ENCODE assay signal across 8 cellular contexts in genomic region chr19:18436651-18437478, GRCh38. TPM values are rescaled to one million over a fixed set of nuclear protein-coding genes. Genes with fewer than 3 reads are reported as not detected.
DNase-seq lines count a peak whose midpoint lies in the region; ATAC-seq and TF ChIP-seq lines count a peak whose summit lies in the region.

No MANE protein-coding gene starts in this region.

- H3K27ac ChIP-seq in SU-DHL-6 (ENCODE audit: low read depth, low read length) (no peak overlapping the region), right atrium auricular region (peak overlapping the region; percentile 79 to 87)

- no peaks in the 10 kb centered on the region for H3K79me2 ChIP-seq in SU-DHL-6 (ENCODE audit: insufficient read depth, low read length)

- H3K4me3 ChIP-seq in LNCaP clone FGC (ENCODE audit: low read depth, low read length) (peak overlapping the region; percentile 23), SU-DHL-6 (ENCODE audit: insufficient read depth, low read length, poor library complexity, severe bottlenecking) (no peak overlapping the region), right atrium auricular region (peak overlapping the region; percentile 55 to 63), retinal pigment epithelial cell (ENCODE audit: low read length) (peak overlapping the region; percentile 67)

- H3K9ac ChIP-seq in SU-DHL-6 (ENCODE audit: low read length): no peak overlapping the region

- peaks cover 0 to 50% of the 10 kb centered on the region in 2 donors for H3K4me1 ChIP-seq in right atrium auricular region

- H3K9me3 ChIP-seq in SU-DHL-6 (ENCODE audit: insufficient read depth, low read length) (no peaks in the 10 kb centered on the region), right atrium auricular region (no peaks in the 10 kb centered on the region)

- H3K27ac Mint-ChIP-seq in activated naive CD4-positive, alpha-beta T cell treated with anti-CD3 and anti-CD28 coated beads, Interleukin-2, amount 50 U/mL, for 72 hours: peak overlapping the region; percentile 67 to 79

- H3K27me3 ChIP-seq in SU-DHL-6 (ENCODE audit: low read length): no peaks in the 10 kb centered on the region
- no peaks in the 10 kb centered on the region for H3K27me3 ChIP-seq in right atrium auricular region

- no peak overlapping the region for H2AFZ ChIP-seq in SU-DHL-6 (ENCODE audit: low read depth, low read length, severe bottlenecking)

- H3K36me3 ChIP-seq in SU-DHL-6 (ENCODE audit: low read length): no peaks in the 10 kb centered on the region
- no peaks in the 10 kb centered on the region for H3K36me3 ChIP-seq in right atrium auricular region

- no peaks in the 10 kb centered on the region for H4K20me1 ChIP-seq in SU-DHL-6 (ENCODE audit: low read depth, low read length)

- no peaks in the 10 kb centered on the region for H3K36me3 Mint-ChIP-seq in activated naive CD4-positive, alpha-beta T cell treated with anti-CD3 and anti-CD28 coated beads, Interleukin-2, amount 50 U/mL, for 72 hours

- ATAC-seq in GM19324 (IDR thresholded peaks at IDR 0.05; ENCODE audit: low FRiP score, unreplicated experiment) (peak; percentile 49), GM21576 (IDR thresholded peaks at IDR 0.05; ENCODE audit: unreplicated experiment) (no peak)
- peak; percentile 59 to 66 for ATAC-seq in activated naive CD4-positive, alpha-beta T cell treated with anti-CD3 and anti-CD28 coated beads, Interleukin-2, amount 50 U/mL, for 72 hours

- H3K9me3 Mint-ChIP-seq in activated naive CD4-positive, alpha-beta T cell treated with anti-CD3 and anti-CD28 coated beads, Interleukin-2, amount 50 U/mL, for 72 hours: no peaks in the 10 kb centered on the region

- no peaks in the 10 kb centered on the region for H3K9me2 ChIP-seq in SU-DHL-6 (replicated peaks; ENCODE audit: insufficient read depth, low read length)

- H3F3A ChIP-seq in SU-DHL-6 (ENCODE audit: insufficient read depth): peaks cover 21% of the 10 kb centered on the region

- DNase-seq in AG20443 (ENCODE audit: low spot score) (peak; percentile 81), LNCaP clone FGC (ENCODE audit: low read depth) (no peak), right atrium auricular region (ENCODE audit: low spot score) (peak; percentile 77), retinal pigment epithelial cell (ENCODE audit: low read depth) (peak; percentile 76)
- peak in 1 of 2 donors; percentile 70 for DNase-seq in activated naive CD4-positive, alpha-beta T cell treated with anti-CD3 and anti-CD28 coated beads, Interleukin-2, amount 50 U/mL, for 72 hours (ENCODE audit: low spot score in 2 of 2)

- TF ChIP-seq CTCF in LNCaP clone FGC (IDR thresholded peaks at IDR 0.05; ENCODE audit: control insufficient read depth, extremely low read depth, insufficient read depth) (no peak), SU-DHL-6 (IDR thresholded peaks at IDR 0.05; ENCODE audit: insufficient read depth, low read length, poor library complexity, severe bottlenecking) (no peak), right atrium auricular region (IDR thresholded peaks at IDR 0.05) (peak in 1 of 2 donors; percentile 25), retinal pigment epithelial cell (conservative IDR thresholded peaks at IDR 0.05; ENCODE audit: low read depth, low read length) (no peak)

- H3K4me2 ChIP-seq in SU-DHL-6 (ENCODE audit: low read depth, low read length, poor library complexity, severe bottlenecking): peak overlapping the region; percentile 39

RNA-seq across cellular contexts. Expression of gene ISYNA1, which starts 1.1 kb away (rescaled TPM):
- total RNA-seq in activated naive CD4-positive, alpha-beta T cell treated with anti-CD3 and anti-CD28 coated beads, Interleukin-2, amount 50 U/mL, for 72 hours: 10 to 100 TPM; 19.7 to 30.8 TPM
- 10 to 100 TPM; 24.1 to 49.4 TPM for total RNA-seq in right atrium auricular region

RNA-seq across cellular contexts. Expression of gene SSBP4, which starts 17.7 kb away (rescaled TPM):
- 100 to 1,000 TPM in 1 of 2 donors, 10 to 100 TPM in 1; 31.7 to 102 TPM for total RNA-seq in activated naive CD4-positive, alpha-beta T cell treated with anti-CD3 and anti-CD28 coated beads, Interleukin-2, amount 50 U/mL, for 72 hours
- 10 to 100 TPM; 31.7 to 59.5 TPM for total RNA-seq in right atrium auricular region

RNA-seq across cellular contexts. Expression of gene LRRC25, which starts 39.4 kb away (rescaled TPM):
- total RNA-seq in activated naive CD4-positive, alpha-beta T cell treated with anti-CD3 and anti-CD28 coated beads, Interleukin-2, amount 50 U/mL, for 72 hours: not detected
- total RNA-seq in right atrium auricular region: 1 to 10 TPM; 2.6 to 6.8 TPM

RNA-seq across cellular contexts. Expression of gene GDF15, which starts 50.9 kb away (rescaled TPM):
- total RNA-seq in activated naive CD4-positive, alpha-beta T cell treated with anti-CD3 and anti-CD28 coated beads, Interleukin-2, amount 50 U/mL, for 72 hours: 1 to 10 TPM in 1 of 2 donors, under 1 TPM in 1; 0.29 to 1.4 TPM
- total RNA-seq in right atrium auricular region: 1 to 10 TPM; 1.1 to 2.7 TPM
